Comparison of ENCODE assay signal across 17 cellular contexts in genomic region chr14:101520621-101521305, GRCh38. TPM values are rescaled to one million over a fixed set of nuclear protein-coding genes. Genes with fewer than 3 reads are reported as not detected.
DNase-seq lines count a peak whose midpoint lies in the region; ATAC-seq and TF ChIP-seq lines count a peak whose summit lies in the region.
"Had no signal": no experiment of that assay in that cellular context is flagged by ENCODE, and none has a peak within 500 bp of the region (broad histone marks: within the 10 kb centered on the region; RNA-seq: fewer than 3 reads in every experiment).

No MANE protein-coding gene starts in this region.

- H3K27ac ChIP-seq in adrenal gland = peak overlapping the region in 1 of 5 donors; percentile 45
- no peak overlapping the region for H3K27ac ChIP-seq in heart right ventricle
- H3K27ac ChIP-seq in coronary artery = peak overlapping the region in 1 of 2 donors; percentile 81
- H3K27ac ChIP-seq: prostate gland, WERI-Rb-1 had no signal

- no peak for TF ChIP-seq POLR2A in adrenal gland (IDR thresholded peaks at IDR 0.05)

- TF ChIP-seq CTCF in adrenal gland (IDR thresholded peaks at IDR 0.05) (no peak), heart right ventricle (IDR thresholded peaks at IDR 0.05) (no peak), coronary artery (IDR thresholded peaks at IDR 0.05) (no peak), WTC11 (IDR thresholded peaks at IDR 0.05) (no peak)

- H3K27me3 Mint-ChIP-seq in WTC11 (ENCODE audit: low read depth) = no peaks in the 10 kb centered on the region

- POLR2A ChIA-PET in WTC11 (lab: Charles Lee) = no interaction called here

- peaks cover 9% of the 10 kb centered on the region for H3K36me3 Mint-ChIP-seq in WTC11
- H3K36me3 Mint-ChIP-seq: T-cell had no signal

- DNase-seq in AG08395 (ENCODE audit: low spot score) (peak; percentile 38), adrenal gland (peak in 6 of 7 donors; percentile 42 to 68 (median 50)), heart right ventricle (no peak), sciatic nerve (ENCODE audit: low spot score) (peak; percentile 73), coronary artery (ENCODE audit: low spot score) (no peak), WTC11 (ENCODE audit: low spot score) (no peak), NOMO-1 treated with dmso at 0.1 percent for 144 hours (lab: John Stamatoyannopoulos, UW; ENCODE audit: unreplicated experiment) (no peak)
- DNase-seq: left colon, naive B cell, NCI-H2107, NCI-H774, T-cell, WERI-Rb-1 had no signal

- 55 to 86% (median 79%) methylated on average over 9 to 25 of the region's 25 CpGs for WGBS in adrenal gland, 4 donors
- WGBS in heart right ventricle, 2 donors = 81% methylated on average over 25 of the region's 25 CpGs

- H3K36me3 ChIP-seq in adrenal gland (replicated peaks in 1 of 2) = no peaks in the 10 kb centered on the region
- no peaks in the 10 kb centered on the region for H3K36me3 ChIP-seq in heart right ventricle
- H3K36me3 ChIP-seq: prostate gland, WERI-Rb-1 had no signal

- intact Hi-C loops in adrenal gland (cut with DNase I) = no loop called here
- intact Hi-C loops in heart right ventricle (cut with DNase I) = no loop called here
- intact Hi-C loops in sciatic nerve (cut with DNase I) = no loop called here

- peaks cover 5% of the 10 kb centered on the region; the same call in 1 of the 2 replicates for H3K4me1 Mint-ChIP-seq in WTC11
- H3K4me1 Mint-ChIP-seq: naive B cell, T-cell had no signal

- H3K4me3 Mint-ChIP-seq in WTC11 = no peak overlapping the region
- H3K4me3 Mint-ChIP-seq: naive B cell, T-cell had no signal

- H3K9me3 Mint-ChIP-seq in WTC11 = peaks cover 13% of the 10 kb centered on the region
- H3K9me3 Mint-ChIP-seq: activated T-helper 2 cell treated with anti-CD3 and anti-CD28 coated beads, Interferon-gamma antibody, Interleukin-2, Interleukin-4, amounts not matched to agents 10 μg/mL and 5 μg/mL and 100 μg/mL, durations not matched to agents 14 hours and 24 hours and 36 hours had no signal

- ATAC-seq in heart right ventricle (peak in 6 of 8 donors; percentile 16 to 47 (median 22)), sciatic nerve (peak; percentile 64), HG03039 (IDR thresholded peaks at IDR 0.05; ENCODE audit: unreplicated experiment) (no peak), WTC11 (no peak)
- ATAC-seq: A549, left colon, T-cell had no signal

- H3K9me3 ChIP-seq in adrenal gland (replicated peaks in 1 of 3) (no peaks in the 10 kb centered on the region), heart right ventricle (peaks cover 0 to 1% (median 0%) of the 10 kb centered on the region in 11 donors)
- H3K9me3 ChIP-seq: prostate gland had no signal

- H3K27me3 ChIP-seq in adrenal gland (no peaks in the 10 kb centered on the region), heart right ventricle (peaks cover 0 to 8% (median 0%) of the 10 kb centered on the region in 7 donors)

- no peak overlapping the region for H3K4me3 ChIP-seq in adrenal gland
- no peak overlapping the region for H3K4me3 ChIP-seq in heart right ventricle
- H3K4me3 ChIP-seq in coronary artery = no peak overlapping the region
- H3K4me3 ChIP-seq: A549, prostate gland had no signal

- no peaks in the 10 kb centered on the region for H3K4me1 ChIP-seq in adrenal gland (replicated peaks in 1 of 2)
- H3K4me1 ChIP-seq in heart right ventricle = no peaks in the 10 kb centered on the region
- H3K4me1 ChIP-seq: A549, prostate gland had no signal

- CTCF ChIA-PET in WTC11 (lab: Charles Lee) = no interaction called here

- no peak overlapping the region for H3K27ac Mint-ChIP-seq in WTC11
- H3K27ac Mint-ChIP-seq: activated T-helper 2 cell treated with anti-CD3 and anti-CD28 coated beads, Interferon-gamma antibody, Interleukin-2, Interleukin-4, amounts not matched to agents 10 μg/mL and 5 μg/mL and 100 μg/mL, durations not matched to agents 14 hours and 24 hours and 36 hours; naive B cell; T-cell had no signal

TF ChIP-seq in WTC11, 78 proteins besides CTCF, POLR2A, EP300 and RAD21:
- TF ChIP-seq, protein P1, sequence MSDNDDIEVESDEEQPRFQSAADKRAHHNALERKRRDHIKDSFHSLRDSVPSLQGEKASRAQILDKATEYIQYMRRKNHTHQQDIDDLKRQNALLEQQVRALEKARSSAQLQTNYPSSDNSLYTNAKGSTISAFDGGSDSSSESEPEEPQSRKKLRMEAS (CRISPR knock-in tag; IDR thresholded peaks at IDR 0.05) = no peak
- TF ChIP-seq SMAD3 (CRISPR knock-in tag; IDR thresholded peaks at IDR 0.05; ENCODE audit: borderline replicate concordance) (no peak), ZNF232 (CRISPR knock-in tag; IDR thresholded peaks at IDR 0.05) (no peak), CREM (CRISPR knock-in tag; IDR thresholded peaks at IDR 0.05) (no peak), FOXP4 (CRISPR knock-in tag; IDR thresholded peaks at IDR 0.05) (no peak), GTF2I (CRISPR knock-in tag; conservative IDR thresholded peaks at IDR 0.05) (no peak), EMX1 (CRISPR knock-in tag; IDR thresholded peaks at IDR 0.05) (no peak), USF2 (CRISPR knock-in tag; IDR thresholded peaks at IDR 0.05) (no peak), FOXP1 (CRISPR knock-in tag; IDR thresholded peaks at IDR 0.05; ENCODE audit: borderline replicate concordance) (no peak)
- TF ChIP-seq, protein P2, sequence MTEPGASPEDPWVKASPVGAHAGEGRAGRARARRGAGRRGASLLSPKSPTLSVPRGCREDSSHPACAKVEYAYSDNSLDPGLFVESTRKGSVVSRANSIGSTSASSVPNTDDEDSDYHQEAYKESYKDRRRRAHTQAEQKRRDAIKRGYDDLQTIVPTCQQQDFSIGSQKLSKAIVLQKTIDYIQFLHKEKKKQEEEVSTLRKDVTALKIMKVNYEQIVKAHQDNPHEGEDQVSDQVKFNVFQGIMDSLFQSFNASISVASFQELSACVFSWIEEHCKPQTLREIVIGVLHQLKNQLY (CRISPR knock-in tag; IDR thresholded peaks at IDR 0.05) = no peak
- TF ChIP-seq, protein P3, sequence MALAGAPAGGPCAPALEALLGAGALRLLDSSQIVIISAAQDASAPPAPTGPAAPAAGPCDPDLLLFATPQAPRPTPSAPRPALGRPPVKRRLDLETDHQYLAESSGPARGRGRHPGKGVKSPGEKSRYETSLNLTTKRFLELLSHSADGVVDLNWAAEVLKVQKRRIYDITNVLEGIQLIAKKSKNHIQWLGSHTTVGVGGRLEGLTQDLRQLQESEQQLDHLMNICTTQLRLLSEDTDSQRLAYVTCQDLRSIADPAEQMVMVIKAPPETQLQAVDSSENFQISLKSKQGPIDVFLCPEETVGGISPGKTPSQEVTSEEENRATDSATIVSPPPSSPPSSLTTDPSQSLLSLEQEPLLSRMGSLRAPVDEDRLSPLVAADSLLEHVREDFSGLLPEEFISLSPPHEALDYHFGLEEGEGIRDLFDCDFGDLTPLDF (CRISPR knock-in tag; IDR thresholded peaks at IDR 0.05) = no peak
- TF ChIP-seq, protein P4, sequence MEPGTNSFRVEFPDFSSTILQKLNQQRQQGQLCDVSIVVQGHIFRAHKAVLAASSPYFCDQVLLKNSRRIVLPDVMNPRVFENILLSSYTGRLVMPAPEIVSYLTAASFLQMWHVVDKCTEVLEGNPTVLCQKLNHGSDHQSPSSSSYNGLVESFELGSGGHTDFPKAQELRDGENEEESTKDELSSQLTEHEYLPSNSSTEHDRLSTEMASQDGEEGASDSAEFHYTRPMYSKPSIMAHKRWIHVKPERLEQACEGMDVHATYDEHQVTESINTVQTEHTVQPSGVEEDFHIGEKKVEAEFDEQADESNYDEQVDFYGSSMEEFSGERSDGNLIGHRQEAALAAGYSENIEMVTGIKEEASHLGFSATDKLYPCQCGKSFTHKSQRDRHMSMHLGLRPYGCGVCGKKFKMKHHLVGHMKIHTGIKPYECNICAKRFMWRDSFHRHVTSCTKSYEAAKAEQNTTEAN (CRISPR knock-in tag; IDR thresholded peaks at IDR 0.05) = no peak

RNA-seq across cellular contexts. Expression of gene DIO3, which starts 40.5 kb away (rescaled TPM):
- total RNA-seq in adrenal gland (1 to 10 TPM in 1 of 8 donors, under 1 TPM in 5, not detected in 2; 0.21 to 1.8 (median 0.26) TPM), heart right ventricle (under 1 TPM in 2 of 10 donors, not detected in 8; 0.21 to 0.33 TPM), sciatic nerve (1.6 TPM), WTC11 (2021) (0.52 to 0.80 TPM (median 0.64 TPM) in 3 replicates)
- polyA plus RNA-seq in adrenal gland (under 1 TPM in 2 of 3 donors, not detected in 1; 0.16 to 0.88 TPM), heart right ventricle (under 1 TPM; 0.15 to 0.28 TPM)
- total RNA-seq: activated T-helper 2 cell treated with anti-CD3 and anti-CD28 coated beads, Interferon-gamma antibody, Interleukin-2, Interleukin-4, amounts not matched to agents 10 μg/mL and 5 μg/mL and 100 μg/mL, durations not matched to agents 14 hours and 24 hours and 36 hours; T-cell had no signal

Comparison
In these comparisons a context has a peak if more than half of its experiments do, and no peak if none do; other contexts are left out.
1. DNase-seq: peak in AG08395 (single experiment), adrenal gland (6 of 7) and sciatic nerve (single experiment); none in heart right ventricle (0 of 2), coronary artery (single experiment), WTC11 (single experiment) and NOMO-1 treated with dmso at 0.1 percent for 144 hours (single experiment).
2. ATAC-seq: peak in heart right ventricle (6 of 8) and sciatic nerve (single experiment); none in HG03039 (single experiment) and WTC11 (single experiment).